ENCODE assay signal across 8 cellular contexts in the genomic region with DNA sequence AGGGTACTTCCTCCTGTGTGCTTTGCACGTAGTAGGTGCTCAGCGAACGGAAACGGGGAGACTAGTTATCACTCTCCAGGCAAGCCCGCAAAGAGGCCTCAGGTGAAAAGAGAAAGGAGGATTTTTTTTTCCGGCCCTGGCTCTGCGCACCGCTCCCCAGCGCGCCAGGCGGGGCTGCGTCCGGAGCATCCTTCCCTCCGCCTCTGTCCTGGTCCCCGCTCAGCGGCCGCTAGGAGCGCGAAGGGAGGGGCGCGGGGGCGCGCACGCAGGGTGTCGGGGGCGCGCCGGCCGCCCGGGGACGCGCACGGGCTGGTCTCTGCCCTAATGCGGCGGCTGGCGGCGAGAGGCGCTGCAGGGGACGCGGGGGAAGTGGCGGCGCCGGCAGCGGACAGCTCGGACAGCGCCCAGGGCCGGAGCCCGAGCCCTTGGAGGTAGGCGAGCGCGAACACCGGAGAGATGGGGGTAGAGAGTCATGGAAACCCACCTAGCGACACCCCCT. TPM values are rescaled to one million over a fixed set of nuclear protein-coding genes. Genes with fewer than 3 reads are reported as not detected.
DNase-seq lines count a peak whose midpoint lies in the region; ATAC-seq and TF ChIP-seq lines count a peak whose summit lies in the region.

No MANE protein-coding gene starts in this region.

- H3K27me3 ChIP-seq in foreskin keratinocyte, result peaks cover 79% of the 10 kb centered on the region
- H3K27me3 ChIP-seq in testis, result no peaks in the 10 kb centered on the region

- H3K27ac Mint-ChIP-seq in activated T-cell treated with anti-CD3 and anti-CD28 coated beads, Interleukin-2, amount 50 U/mL, for 24 hours, result no peak overlapping the region
- no peak overlapping the region for H3K27ac Mint-ChIP-seq in nephron

- peak overlapping the region; percentile 41 for H3K4me3 Mint-ChIP-seq in activated T-cell treated with anti-CD3 and anti-CD28 coated beads, Interleukin-2, amount 50 U/mL, for 24 hours
- H3K4me3 Mint-ChIP-seq in nephron, result peak overlapping the region; percentile 43 to 74 (median 58)

- no peak for TF ChIP-seq POLR2A in testis (IDR thresholded peaks at IDR 0.05)

- peaks cover 3% of the 10 kb centered on the region for H3K4me1 Mint-ChIP-seq in activated T-cell treated with anti-CD3 and anti-CD28 coated beads, Interleukin-2, amount 50 U/mL, for 24 hours (ENCODE audit: low read depth)
- H3K4me1 Mint-ChIP-seq in nephron, result no peaks in the 10 kb centered on the region

- no peaks in the 10 kb centered on the region for H3K9me3 Mint-ChIP-seq in activated T-cell treated with anti-CD3 and anti-CD28 coated beads, Interleukin-2, amount 50 U/mL, for 24 hours
- no peaks in the 10 kb centered on the region for H3K9me3 Mint-ChIP-seq in nephron

- H3K27ac ChIP-seq in foreskin keratinocyte (no peak overlapping the region), testis (no peak overlapping the region)

- ATAC-seq in foreskin keratinocyte (peak; percentile 64), GM19035 (IDR thresholded peaks at IDR 0.05; ENCODE audit: unreplicated experiment) (no peak)

- WGBS in testis, 2 donors, result 0% methylated on average over 9 to 35 of the region's 53 CpGs

- TF ChIP-seq CTCF in foreskin keratinocyte (conservative IDR thresholded peaks at IDR 0.05), result peak; percentile 28
- TF ChIP-seq CTCF in nephron (IDR thresholded peaks at IDR 0.05; ENCODE audit: unreplicated experiment in 3 of 3), result peak in 1 of 3 experiments; percentile 12
- peak in 1 of 3 experiments; percentile 34 for TF ChIP-seq CTCF in testis (IDR thresholded peaks at IDR 0.05)

- DNase-seq in ELR (ENCODE audit: low read depth) (peak; percentile 54), NCI-H2081 treated with DMSO at 0.1 percent for 48 hours (lab: John Stamatoyannopoulos, UW) (peak; percentile 34), foreskin keratinocyte (no peak), testis (peak; percentile 84), Kasumi-1 (lab: John Stamatoyannopoulos, UW) (no peak)
- DNase-seq in activated T-cell treated with anti-CD3 and anti-CD28 coated beads, Interleukin-2, amount 50 U/mL, for 24 hours, result peak; percentile 71

- H3K36me3 ChIP-seq in testis (ENCODE audit: low read depth, missing control alignments), result no peaks in the 10 kb centered on the region

- intact Hi-C loops in testis (cut with DNase I; ENCODE audit: low total_unique reads), result no loop called here

- peak overlapping the region; percentile 46 to 50 for H3K4me3 ChIP-seq in testis

- H3K27me3 Mint-ChIP-seq in activated T-cell treated with anti-CD3 and anti-CD28 coated beads, Interleukin-2, amount 50 U/mL, for 24 hours, result peaks cover 61% of the 10 kb centered on the region
- H3K27me3 Mint-ChIP-seq in nephron (ENCODE audit: low read depth), result peaks cover 88% of the 10 kb centered on the region

- H3K4me1 ChIP-seq in foreskin keratinocyte (no peaks in the 10 kb centered on the region), testis (peaks cover 5% of the 10 kb centered on the region)

- H3K9me3 ChIP-seq in testis, result no peaks in the 10 kb centered on the region

- H3K36me3 Mint-ChIP-seq in activated T-cell treated with anti-CD3 and anti-CD28 coated beads, Interleukin-2, amount 50 U/mL, for 24 hours (ENCODE audit: low read depth), result no peaks in the 10 kb centered on the region
- no peaks in the 10 kb centered on the region for H3K36me3 Mint-ChIP-seq in nephron (ENCODE audit: low read depth)

RNA-seq across cellular contexts. Expression of a gene that starts 42.3 kb away (rescaled TPM):
- total RNA-seq in foreskin keratinocyte (0.41 and 1.3 TPM in 2 replicates), testis (10 to 100 TPM in 1 of 2 donors, 1 to 10 TPM in 1; 9.9 to 13.9 TPM)
- polyA plus RNA-seq in foreskin keratinocyte (0.66 and 1.2 TPM in 2 replicates), testis (ENCODE audit: insufficient read depth, low read depth, low replicate concordance) (10.2 TPM)

Comparison
In these comparisons a context has a peak if more than half of its experiments do, and no peak if none do; other contexts are left out.
1. DNase-seq: peak in ELR (single experiment), NCI-H2081 treated with DMSO at 0.1 percent for 48 hours (single experiment), activated T-cell treated with anti-CD3 and anti-CD28 coated beads, Interleukin-2, amount 50 U/mL, for 24 hours (single experiment) and testis (single experiment); none in foreskin keratinocyte (0 of 2) and Kasumi-1 (0 of 2).